15 cellular contexts compared by ENCODE assay signal in genomic region chr7:43902542-43903054, GRCh38.
"Had no signal": no experiment of that assay in that cellular context is flagged by ENCODE, and none has a peak within 500 bp of the region (broad histone marks: within the 10 kb centered on the region; RNA-seq: fewer than 3 reads in every experiment).

No MANE protein-coding gene starts in this region.

- H3K36me3 Mint-ChIP-seq: natural killer cell treated with Interleukin-12 subunit alpha and Interleukin-12 subunit beta and Interleukin-15 and Interleukin-18, amount 100 ng/mL, for 72 hours had no signal

- ATAC-seq: activated CD4-positive, CD25-positive, alpha-beta regulatory T cell treated with anti-CD3 and anti-CD28 coated beads, Interleukin-2, amount 50 U/mL, for 24 hours; activated CD8-positive, alpha-beta memory T cell treated with anti-CD3 and anti-CD28 coated beads, Interleukin-2, amount 10 ng/mL, durations not matched to agents 7 days and 5 days; activated T-cell treated with anti-CD3 and anti-CD28 coated beads, Interleukin-2, amount 50 U/mL, for 4 hours; esophagus mucosa; mucosa of descending colon; natural killer cell treated with Interleukin-12 subunit alpha and Interleukin-12 subunit beta and Interleukin-15 and Interleukin-18, amount 100 ng/mL, for 72 hours had no signal

- H3K4me3 Mint-ChIP-seq: activated CD8-positive, alpha-beta memory T cell treated with anti-CD3 and anti-CD28 coated beads, Interleukin-2, amount 10 ng/mL, durations not matched to agents 7 days and 5 days; activated T-cell treated with anti-CD3 and anti-CD28 coated beads, Interleukin-2, amount 50 U/mL, for 4 hours; natural killer cell treated with Interleukin-12 subunit alpha and Interleukin-12 subunit beta and Interleukin-15 and Interleukin-18, amount 100 ng/mL, for 72 hours; T-helper 2 cell treated with Interferon-gamma antibody and Interleukin-4, amounts not matched to agents 5 μg/mL and 100 μg/mL, for 36 hours had no signal

- H3K27me3 ChIP-seq: brain microvascular endothelial cell, dorsolateral prefrontal cortex, sigmoid colon, testis had no signal

- DNase-seq: activated CD4-positive, alpha-beta T cell treated with anti-CD3 and anti-CD28 coated beads, Interleukin-2, amount 50 U/mL, for 48 hours; activated CD8-positive, alpha-beta memory T cell treated with anti-CD3 and anti-CD28 coated beads, Interleukin-2, amount 10 ng/mL, durations not matched to agents 7 days and 5 days; activated T-cell treated with anti-CD3 and anti-CD28 coated beads, Interleukin-2, amount 50 U/mL, for 4 hours; brain microvascular endothelial cell; dorsolateral prefrontal cortex; head of caudate nucleus; mucosa of descending colon; sigmoid colon; stimulated activated CD4-positive, alpha-beta T cell treated with anti-CD3 and anti-CD28 coated beads, Interleukin-2, amount 100 ng/mL, for 24 hours; stimulated activated naive CD4-positive, alpha-beta T cell treated with Interleukin-2 at 50 U/mL for 16 hours; testis had no signal

- H3K27me3 Mint-ChIP-seq: activated CD8-positive, alpha-beta memory T cell treated with anti-CD3 and anti-CD28 coated beads, Interleukin-2, amount 10 ng/mL, durations not matched to agents 7 days and 5 days; natural killer cell treated with Interleukin-12 subunit alpha and Interleukin-12 subunit beta and Interleukin-15 and Interleukin-18, amount 100 ng/mL, for 72 hours had no signal

- H3K9me3 Mint-ChIP-seq: activated T-cell treated with anti-CD3 and anti-CD28 coated beads, Interleukin-2, amount 50 U/mL, for 4 hours; natural killer cell treated with Interleukin-12 subunit alpha and Interleukin-12 subunit beta and Interleukin-15 and Interleukin-18, amount 100 ng/mL, for 72 hours; T-helper 2 cell treated with Interferon-gamma antibody and Interleukin-4, amounts not matched to agents 5 μg/mL and 100 μg/mL, for 36 hours had no signal

- H3K27ac Mint-ChIP-seq: activated CD8-positive, alpha-beta memory T cell treated with anti-CD3 and anti-CD28 coated beads, Interleukin-2, amount 10 ng/mL, durations not matched to agents 7 days and 5 days; T-helper 2 cell treated with Interferon-gamma antibody and Interleukin-4, amounts not matched to agents 5 μg/mL and 100 μg/mL, for 36 hours had no signal

- H3K27ac ChIP-seq: brain microvascular endothelial cell, testis had no signal
